Comparison of ENCODE assay signal across 1 cellular context in genomic region chr2:216142540-216142939, GRCh38.
TF ChIP-seq lines count a peak whose summit lies in the region.

No MANE protein-coding gene starts in this region.

TF ChIP-seq in GM12878, 131 proteins besides CTCF, POLR2A, EP300 and RAD21 (continued from another document and continues in another):
- TF ChIP-seq RELA (IDR thresholded peaks at IDR 0.05; ENCODE audit: borderline replicate concordance, partially characterized antibody) (no peak), GABPA (IDR thresholded peaks at IDR 0.05; ENCODE audit: low read depth) (0 out of 2 replicates have a peak, but pooled peaks have one; percentile 33), CREM (IDR thresholded peaks at IDR 0.05; ENCODE audit: low read depth) (peak; percentile 73; the same call in 1 of the 2 replicates), HDAC2 (IDR thresholded peaks at IDR 0.05) (no peak), HSF1 (IDR thresholded peaks at IDR 0.05; ENCODE audit: low read depth, low read length) (no peak), IRF4 (IDR thresholded peaks at IDR 0.05; ENCODE audit: low read depth, low read length) (peak; percentile 90), BCL3 (IDR thresholded peaks at IDR 0.05; ENCODE audit: borderline replicate concordance, insufficient read depth, low read depth, low read length, poor library complexity, severe bottlenecking) (no peak), JUND (IDR thresholded peaks at IDR 0.05; ENCODE audit: low read depth, low read length) (peak; percentile 87), SRF (IDR thresholded peaks at IDR 0.05; ENCODE audit: low read depth in 2 of 2, low read length in 2 of 2) (peak in 1 of 2 experiments; percentile 96; a peak in 2 of 4 replicates), ZNF687 (IDR thresholded peaks at IDR 0.05) (no peak), TAF1 (IDR thresholded peaks at IDR 0.05; ENCODE audit: borderline replicate concordance, low read depth, low read length) (0 out of 2 replicates have a peak, but pooled peaks have one; percentile 19), KAT2A (conservative IDR thresholded peaks at IDR 0.05; ENCODE audit: control insufficient read depth, low read depth, low read length) (no peak), EED (IDR thresholded peaks at IDR 0.05; ENCODE audit: low read depth) (peak; percentile 57; the same call in 1 of the 2 replicates), ETV6 (conservative IDR thresholded peaks at IDR 0.05 in 1 of 2, IDR thresholded peaks at IDR 0.05 in 1 of 2; ENCODE audit: borderline replicate concordance in 1 of 2, low read depth in 1 of 2) (0 out of 4 replicates have a peak, but pooled peaks of 1 of the 2 experiments have one; percentile 28), CEBPB (IDR thresholded peaks at IDR 0.05; ENCODE audit: borderline replicate concordance in 1 of 2, low read depth in 2 of 2, low read length in 2 of 2) (peak in 1 of 2 experiments; percentile 85; a peak in 1 of 4 replicates), TCF7 (IDR thresholded peaks at IDR 0.05; ENCODE audit: borderline replicate concordance) (peak; percentile 93), ZBTB40 (IDR thresholded peaks at IDR 0.05; ENCODE audit: borderline replicate concordance) (no peak), MTA2 (IDR thresholded peaks at IDR 0.05; ENCODE audit: low read depth) (peak; percentile 53; the same call in 1 of the 2 replicates), TCF12 (IDR thresholded peaks at IDR 0.05; ENCODE audit: low read depth, low read length) (peak; percentile 87), RELB (IDR thresholded peaks at IDR 0.05; ENCODE audit: low read depth) (peak; percentile 51; the same call in 1 of the 2 replicates), ZBTB4 (CRISPR knock-in tag; IDR thresholded peaks at IDR 0.05) (no peak), BACH1 (IDR thresholded peaks at IDR 0.05; ENCODE audit: borderline replicate concordance) (0 out of 2 replicates have a peak, but pooled peaks have one; percentile 6), ZSCAN29 (IDR thresholded peaks at IDR 0.05) (no peak), MEF2A (IDR thresholded peaks at IDR 0.05; ENCODE audit: insufficient read depth, low read depth, low read length) (peak; percentile 89), HDAC6 (IDR thresholded peaks at IDR 0.05; ENCODE audit: unreplicated experiment) (no peak), GATAD2B (conservative IDR thresholded peaks at IDR 0.05; ENCODE audit: low read depth) (no peak), NFIC (IDR thresholded peaks at IDR 0.05; ENCODE audit: low read depth, low read length) (peak; percentile 90), SPI1 (IDR thresholded peaks at IDR 0.05; ENCODE audit: borderline replicate concordance, insufficient read depth, low read depth, low read length) (no peak), E2F8 (IDR thresholded peaks at IDR 0.05; ENCODE audit: low read depth, partially characterized antibody) (no peak), ATF3 (IDR thresholded peaks at IDR 0.05; ENCODE audit: borderline replicate concordance, extremely low read depth, low read depth, low read length) (no peak), ATF7 (IDR thresholded peaks at IDR 0.05; ENCODE audit: low read depth) (peak; percentile 76; the same call in 1 of the 2 replicates), MTA3 (IDR thresholded peaks at IDR 0.05; ENCODE audit: borderline replicate concordance, low read length) (peak; percentile 71; the same call in 1 of the 2 replicates), SIN3A (IDR thresholded peaks at IDR 0.05; ENCODE audit: low read depth, low read length) (no peak), POU2F2 (IDR thresholded peaks at IDR 0.05; ENCODE audit: borderline replicate concordance, low read depth, low read length) (no peak), IKZF2 (IDR thresholded peaks at IDR 0.05) (peak; percentile 21 to 46; a peak in 1 of 4 replicates), CREB1 (IDR thresholded peaks at IDR 0.05; ENCODE audit: low read depth) (peak; percentile 67), TBL1XR1 (IDR thresholded peaks at IDR 0.05; ENCODE audit: low read depth, low read length) (0 out of 2 replicates have a peak, but pooled peaks have one; percentile 30), FOXK2 (IDR thresholded peaks at IDR 0.05) (no peak), MYC (IDR thresholded peaks at IDR 0.05; ENCODE audit: insufficient read depth, insufficient read length, insufficient replicate concordance, low read length, severe bottlenecking) (no peak), ZNF384 (IDR thresholded peaks at IDR 0.05; ENCODE audit: borderline replicate concordance, low read depth, low read length) (peak; percentile 91), SP1 (IDR thresholded peaks at IDR 0.05; ENCODE audit: low read depth, low read length) (peak; percentile 35), CBX3 (IDR thresholded peaks at IDR 0.05; ENCODE audit: borderline replicate concordance, low read depth) (no peak)
